Comparison of ENCODE assay signal across 8 cellular contexts in genomic region chr1:224852901-224853568, GRCh38.
DNase-seq lines count a peak whose midpoint lies in the region; ATAC-seq and TF ChIP-seq lines count a peak whose summit lies in the region.

No MANE protein-coding gene starts in this region.

- H3K4me1 ChIP-seq in mammary epithelial cell (ENCODE audit: insufficient read depth, low read length) (no peaks in the 10 kb centered on the region), lower lobe of right lung (no peaks in the 10 kb centered on the region)

- no peaks in the 10 kb centered on the region for H3K27me3 ChIP-seq in mammary epithelial cell (ENCODE audit: insufficient read depth, low read length)
- H3K27me3 ChIP-seq in lower lobe of right lung (ENCODE audit: low read depth), result no peaks in the 10 kb centered on the region

- no peaks in the 10 kb centered on the region for H3K79me2 ChIP-seq in mammary epithelial cell (ENCODE audit: insufficient read depth, low read length)

- no peak overlapping the region for H3K27ac ChIP-seq in 22Rv1
- no peak overlapping the region for H3K27ac ChIP-seq in mammary epithelial cell (ENCODE audit: insufficient read depth, low read depth, low read length)
- no peak overlapping the region for H3K27ac ChIP-seq in lower lobe of right lung

- peak; percentile 47 to 54 for ATAC-seq in lower lobe of right lung
- no peak for ATAC-seq in HG02973 (IDR thresholded peaks at IDR 0.05; ENCODE audit: unreplicated experiment)

- H3K9me3 ChIP-seq in mammary epithelial cell (replicated peaks; ENCODE audit: insufficient read depth, low read length) (no peaks in the 10 kb centered on the region), lower lobe of right lung (no peaks in the 10 kb centered on the region)

- H3K9ac ChIP-seq in mammary epithelial cell (ENCODE audit: insufficient read depth, low read length), result no peak overlapping the region

- TF ChIP-seq CTCF in 22Rv1 (IDR thresholded peaks at IDR 0.05) (peak; percentile 92), GM12874 (IDR thresholded peaks at IDR 0.05; ENCODE audit: insufficient read depth, low read depth, low read length) (peak; percentile 52), mammary epithelial cell (conservative IDR thresholded peaks at IDR 0.05 in 1 of 2, IDR thresholded peaks at IDR 0.05 in 1 of 2; ENCODE audit: extremely low read depth in 1 of 2, insufficient read depth in 1 of 2, low read depth in 1 of 2, low read length in 2 of 2) (peak; percentile 56 to 78), lower lobe of right lung (IDR thresholded peaks at IDR 0.05) (peak; percentile 68)

- no peak overlapping the region for H3K4me3 ChIP-seq in mammary epithelial cell (replicated peaks in 1 of 3; ENCODE audit: insufficient read depth in 1 of 3, low read depth in 2 of 3, low read length in 3 of 3)
- no peak overlapping the region for H3K4me3 ChIP-seq in lower lobe of right lung

- in situ Hi-C loops in mammary epithelial cell (cut with MboI; ENCODE audit: low sequenced_read_pairs in 2 of 2), result loop anchor here (5.0 to 10.0 kb wide), 3 partner anchors 218 to 341 kb away; no protein-coding TSS in a partner anchor

- no peak overlapping the region for H2AFZ ChIP-seq in mammary epithelial cell (ENCODE audit: low read depth, low read length)

- H3K36me3 ChIP-seq in mammary epithelial cell (ENCODE audit: insufficient read depth, low read length) (no peaks in the 10 kb centered on the region), lower lobe of right lung (no peaks in the 10 kb centered on the region)

- WGBS in mammary epithelial cell (ENCODE audit: low coverage, missing lambda C conversion rate), result 41% methylated on average over 13 of the region's 13 CpGs

- intact Hi-C loops in mammary epithelial cell (cut with micrococcal nuclease), result loop anchor here (1.0 kb wide), 1 partner anchor 69 kb away; no protein-coding TSS in a partner anchor
- intact Hi-C loops in lower lobe of right lung (cut with DNase I), result loop anchor here (5.0 kb wide), 2 partner anchors 211 to 341 kb away; no protein-coding TSS in a partner anchor

- no TSS peak for BruUV-seq in mammary epithelial cell (replicated peaks; lab: Mats Ljungman, UMichigan)

- dilution Hi-C loops in mammary epithelial cell (cut with HindIII; ENCODE audit: low sequenced_read_pairs), result no loop called here

- DNase-seq in NCI-H345 treated with DMSO at 0.1 percent for 48 hours (lab: John Stamatoyannopoulos, UW; ENCODE audit: unreplicated experiment) (peak; percentile 49), mammary epithelial cell (peak; percentile 37), lower lobe of right lung (no peak), cortex of kidney (lab: John Stamatoyannopoulos, UW) (no peak)
- DNase-seq in activated CD4-positive, CD25-positive, alpha-beta regulatory T cell (lab: John Stamatoyannopoulos, UW), result no peak

- H3K4me2 ChIP-seq in mammary epithelial cell (ENCODE audit: insufficient read depth, low read depth, low read length), result no peak overlapping the region

- CTCF ChIA-PET in mammary epithelial cell (lab: Charles Lee; ENCODE audit: low non-redundant PET), result interaction anchor here (1.1 kb wide), 1 partner anchor 340 kb away, joined by 5 read pairs; no protein-coding TSS in a partner anchor

- no peaks in the 10 kb centered on the region for H4K20me1 ChIP-seq in mammary epithelial cell (ENCODE audit: insufficient read depth, low read length)

Comparison
In these comparisons a context has a peak if more than half of its experiments do, and no peak if none do; other contexts are left out.
1. DNase-seq: peak in NCI-H345 treated with DMSO at 0.1 percent for 48 hours (single experiment) and mammary epithelial cell (single experiment); none in lower lobe of right lung (single experiment), activated CD4-positive, CD25-positive, alpha-beta regulatory T cell (0 of 4) and cortex of kidney (single experiment).
2. Peak in every context shown above with its lines, with median percentiles within 50 percentile points of each other: CTCF ChIP-seq.